Comparison of ENCODE assay signal across 19 cellular contexts in the genomic region with DNA sequence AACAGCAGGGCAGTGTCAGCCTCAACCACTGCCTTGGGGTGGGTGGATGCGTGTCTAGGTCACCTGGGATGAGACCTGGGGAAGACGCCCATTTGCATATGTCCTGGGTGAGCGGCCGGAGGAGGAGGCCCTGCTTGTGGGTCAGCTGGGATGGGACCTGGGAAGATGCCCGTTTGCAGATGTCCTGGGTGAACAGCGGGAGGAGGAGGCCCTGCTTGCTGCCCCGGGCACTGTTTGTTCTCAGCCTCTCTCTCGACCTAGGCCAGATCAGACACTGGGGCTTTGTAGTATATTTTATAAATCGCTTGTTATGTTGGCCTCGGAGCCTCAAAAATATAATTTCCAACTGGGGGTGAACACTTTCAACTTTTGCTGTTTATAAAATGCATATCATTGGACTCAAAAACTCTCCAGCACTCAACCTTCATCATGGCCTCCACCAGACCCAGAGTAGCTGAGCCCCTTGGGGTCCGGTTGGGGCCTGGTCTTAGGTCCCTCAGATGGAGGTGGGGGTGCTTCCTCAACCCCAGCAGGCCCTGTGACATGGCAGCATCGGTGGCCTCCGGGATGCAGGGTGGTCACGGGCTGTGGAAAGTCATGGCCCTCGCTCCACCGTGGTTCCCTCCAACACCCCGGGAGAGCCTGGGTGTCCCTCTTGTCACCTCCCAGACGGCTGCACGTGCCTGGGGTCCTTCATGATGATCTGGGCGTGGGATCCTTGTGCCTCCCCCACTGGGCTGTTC.
"Had no signal": no experiment of that assay in that cellular context is flagged by ENCODE, and none has a peak within 500 bp of the region (broad histone marks: within the 10 kb centered on the region; RNA-seq: fewer than 3 reads in every experiment).

No MANE protein-coding gene starts in this region.

- H3K27me3 Mint-ChIP-seq: activated naive CD4-positive, alpha-beta T cell treated with anti-CD3 and anti-CD28 coated beads, Interleukin-2, amount 10 ng/mL, durations not matched to agents 7 days and 5 days; memory B cell; progenitor cell of endocrine pancreas; stimulated activated naive CD8-positive, alpha-beta T cell treated with anti-CD3 and anti-CD28 coated beads, Interleukin-15, Interleukin-2, amounts not matched to agents 100 ng/mL and 50 ng/mL, for 24 hours had no signal

- ATAC-seq: esophagus mucosa, natural killer cell, right cardiac atrium had no signal

- H3K36me3 Mint-ChIP-seq: natural killer cell had no signal

- DNase-seq: activated CD4-positive, alpha-beta T cell treated with anti-CD3 and anti-CD28 coated beads for 1 hour; activated CD4-positive, alpha-beta T cell treated with anti-CD3 and anti-CD28 coated beads, Interleukin-2, amount 50 U/mL, for 4 hours; activated naive CD4-positive, alpha-beta T cell treated with anti-CD3 and anti-CD28 coated beads, Interleukin-2, amount 10 ng/mL, durations not matched to agents 7 days and 5 days; activated T-cell treated with anti-CD3 and anti-CD28 coated beads, Interleukin-2, amount 50 U/mL, for 1 hour; left ventricle myocardium inferior; natural killer cell; right cardiac atrium; small intestine; stimulated activated CD4-positive, alpha-beta T cell treated with anti-CD3 and anti-CD28 coated beads, Interleukin-4, amount 100 ng/mL, for 4 hours; stimulated activated CD8-positive, alpha-beta memory T cell treated with anti-CD3 and anti-CD28 coated beads, Interleukin-4, amount 100 ng/mL, for 48 hours had no signal

- H3K27ac ChIP-seq: hepatocyte, left ventricle myocardium inferior, thoracic aorta had no signal

- H2AFZ ChIP-seq: hepatocyte had no signal

- H3K9me3 Mint-ChIP-seq: activated T-helper 2 cell treated with anti-CD3 and anti-CD28 coated beads, Interferon-gamma antibody, Interleukin-2, Interleukin-4, amounts not matched to agents 10 μg/mL and 5 μg/mL and 100 μg/mL, durations not matched to agents 14 hours and 24 hours and 36 hours; natural killer cell; stimulated activated naive CD8-positive, alpha-beta T cell treated with anti-CD3 and anti-CD28 coated beads, Interleukin-15, Interleukin-2, amounts not matched to agents 100 ng/mL and 50 ng/mL, for 24 hours had no signal

- H3K9me3 ChIP-seq: left ventricle myocardium inferior, thoracic aorta had no signal

- H3K79me2 ChIP-seq: hepatocyte had no signal

- FAIRE-seq: endometrium, keratinocyte, small intestine had no signal

- H3K4me1 Mint-ChIP-seq: activated naive CD4-positive, alpha-beta T cell treated with anti-CD3 and anti-CD28 coated beads, Interleukin-2, amount 10 ng/mL, durations not matched to agents 7 days and 5 days; memory B cell had no signal

- H3K27me3 ChIP-seq: hepatocyte had no signal

- H3K4me2 ChIP-seq: hepatocyte had no signal

- H3K4me3 Mint-ChIP-seq: activated naive CD4-positive, alpha-beta T cell treated with anti-CD3 and anti-CD28 coated beads, Interleukin-2, amount 10 ng/mL, durations not matched to agents 7 days and 5 days; memory B cell; natural killer cell; stimulated activated naive CD8-positive, alpha-beta T cell treated with anti-CD3 and anti-CD28 coated beads, Interleukin-15, Interleukin-2, amounts not matched to agents 100 ng/mL and 50 ng/mL, for 24 hours had no signal

- H3K4me1 ChIP-seq: left ventricle myocardium inferior had no signal

- H3K27ac Mint-ChIP-seq: activated naive CD4-positive, alpha-beta T cell treated with anti-CD3 and anti-CD28 coated beads, Interleukin-2, amount 10 ng/mL, durations not matched to agents 7 days and 5 days; activated T-helper 2 cell treated with anti-CD3 and anti-CD28 coated beads, Interferon-gamma antibody, Interleukin-2, Interleukin-4, amounts not matched to agents 10 μg/mL and 5 μg/mL and 100 μg/mL, durations not matched to agents 14 hours and 24 hours and 36 hours; memory B cell; natural killer cell; stimulated activated naive CD8-positive, alpha-beta T cell treated with anti-CD3 and anti-CD28 coated beads, Interleukin-15, Interleukin-2, amounts not matched to agents 100 ng/mL and 50 ng/mL, for 24 hours had no signal
